ENCODE assay signal across 21 cellular contexts in the genomic region with DNA sequence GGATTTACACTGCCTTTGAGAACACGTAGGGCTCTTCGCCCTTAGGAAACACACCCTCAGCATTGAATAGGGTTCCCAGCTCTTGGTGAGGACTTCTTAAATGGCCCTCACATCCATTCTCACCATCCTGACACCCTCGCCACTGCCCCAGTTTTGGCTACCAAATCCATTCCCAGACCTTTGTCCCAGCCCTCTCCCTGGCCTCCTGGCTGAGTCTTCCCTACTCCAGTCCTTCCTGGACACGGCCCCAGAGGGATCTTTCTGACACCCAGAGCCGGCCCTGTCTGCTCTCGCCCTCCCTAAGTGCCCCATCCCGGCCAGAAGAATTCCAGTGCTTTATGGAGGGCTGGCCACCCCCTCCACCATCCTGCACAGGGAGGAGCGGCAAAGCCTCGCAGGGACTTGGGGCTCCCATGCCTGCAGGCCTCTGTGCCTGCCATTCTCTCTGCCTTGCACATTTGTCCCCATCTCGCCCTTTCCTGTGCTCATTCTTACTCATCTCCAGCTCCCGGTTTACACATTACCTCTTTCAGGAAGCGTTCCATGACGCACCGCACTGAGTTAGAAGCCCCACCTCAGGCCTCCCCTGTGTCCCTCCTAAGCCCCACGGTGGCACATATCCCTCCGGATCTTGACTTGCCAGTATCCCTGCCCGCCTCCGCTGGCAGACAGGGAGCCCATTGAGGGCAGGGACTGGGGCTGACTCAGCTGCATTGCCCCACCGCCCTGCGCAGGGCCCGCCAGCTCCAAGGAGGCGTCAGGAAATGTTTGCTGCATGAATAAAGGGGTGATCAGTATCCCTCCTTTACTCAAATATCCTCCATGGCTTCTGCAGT. TPM values are rescaled to one million over a fixed set of nuclear protein-coding genes. Genes with fewer than 3 reads are reported as not detected.
DNase-seq lines count a peak whose midpoint lies in the region; ATAC-seq and TF ChIP-seq lines count a peak whose summit lies in the region.
"Had no signal": no experiment of that assay in that cellular context is flagged by ENCODE, and none has a peak within 500 bp of the region (broad histone marks: within the 10 kb centered on the region; RNA-seq: fewer than 3 reads in every experiment).

No MANE protein-coding gene starts in this region.

- TF ChIP-seq CTCF in 22Rv1 (IDR thresholded peaks at IDR 0.05): no peak
- TF ChIP-seq CTCF in mesothelial cell of epicardium (IDR thresholded peaks at IDR 0.05; ENCODE audit: unreplicated experiment): no peak

- H3K27ac Mint-ChIP-seq in effector memory CD8-positive, alpha-beta T cell: peak overlapping the region; percentile 21 to 66
- H3K27ac Mint-ChIP-seq in mesothelial cell of epicardium: peak overlapping the region; percentile 43
- H3K27ac Mint-ChIP-seq: activated CD8-positive, alpha-beta T cell treated with anti-CD3 and anti-CD28 coated beads for 36 hours had no signal

- no peaks in the 10 kb centered on the region for H3K9me3 Mint-ChIP-seq in effector memory CD8-positive, alpha-beta T cell
- no peaks in the 10 kb centered on the region for H3K9me3 Mint-ChIP-seq in mesothelial cell of epicardium
- H3K9me3 Mint-ChIP-seq: activated CD8-positive, alpha-beta T cell treated with anti-CD3 and anti-CD28 coated beads for 36 hours had no signal

- H3K36me3 Mint-ChIP-seq in effector memory CD8-positive, alpha-beta T cell (ENCODE audit: insufficient read depth): no peaks in the 10 kb centered on the region
- no peaks in the 10 kb centered on the region for H3K36me3 Mint-ChIP-seq in mesothelial cell of epicardium

- H3K27me3 Mint-ChIP-seq in effector memory CD8-positive, alpha-beta T cell: no peaks in the 10 kb centered on the region
- peaks cover 3% of the 10 kb centered on the region for H3K27me3 Mint-ChIP-seq in mesothelial cell of epicardium (ENCODE audit: low read depth)
- H3K27me3 Mint-ChIP-seq: activated CD8-positive, alpha-beta T cell treated with anti-CD3 and anti-CD28 coated beads for 36 hours had no signal

- peak overlapping the region; percentile 67 for H3K27ac ChIP-seq in 22Rv1
- H3K27ac ChIP-seq: cardiac muscle cell, stomach had no signal

- no peak overlapping the region for H3K4me3 Mint-ChIP-seq in effector memory CD8-positive, alpha-beta T cell
- no peak overlapping the region for H3K4me3 Mint-ChIP-seq in mesothelial cell of epicardium
- H3K4me3 Mint-ChIP-seq: activated CD8-positive, alpha-beta T cell treated with anti-CD3 and anti-CD28 coated beads for 36 hours had no signal

- DNase-seq in HT1080 (ENCODE audit: low read depth): peak; percentile 21
- no peak for DNase-seq in effector memory CD8-positive, alpha-beta T cell
- no peak for DNase-seq in mesothelial cell of epicardium (ENCODE audit: low spot score in 2 of 2, unreplicated experiment in 2 of 2)
- no peak for DNase-seq in KG1 (lab: John Stamatoyannopoulos, UW)
- no peak for DNase-seq in DMS79 (lab: John Stamatoyannopoulos, UW)
- DNase-seq: activated gamma-delta T cell treated with Interleukin-2 at 50 U/mL for 16 hours, amniotic stem cell, GF-D8, NCI-H1694 treated with DMSO at 0.1 percent for 48 hours, NCI-H2171 treated with DMSO at 0.1 percent for 48 hours, occipital lobe, stomach had no signal

- ATAC-seq in effector memory CD8-positive, alpha-beta T cell (replicated peaks): no peak
- ATAC-seq in HG03565 (IDR thresholded peaks at IDR 0.05; ENCODE audit: unreplicated experiment) (no peak), GM21515 (IDR thresholded peaks at IDR 0.05; ENCODE audit: unreplicated experiment) (no peak)
- ATAC-seq: HCT116, right cardiac atrium had no signal

- H3K4me1 Mint-ChIP-seq in effector memory CD8-positive, alpha-beta T cell (ENCODE audit: low read depth in 2 of 2): peaks cover 11 to 17% of the 10 kb centered on the region in 2 donors
- H3K4me1 Mint-ChIP-seq in mesothelial cell of epicardium: peaks cover 25% of the 10 kb centered on the region

RNA-seq across cellular contexts. Expression of a gene that starts 11.0 kb away (rescaled TPM):
- not detected in 2 replicates for total RNA-seq in HT1080 (2014; rRNA removed; shearing (Covaris generic))
- polyA plus RNA-seq in HT1080 (2015; cell fraction: cytosol; rRNA removed): not detected in 2 replicates
- polyA plus RNA-seq in HT1080 (2015; cell fraction: nucleus; rRNA removed): 0.28 TPM in 1 of 2 replicates, not detected in the other
- 0.45 to 0.99 TPM (median 0.47 TPM) in 3 replicates for total RNA-seq in mesothelial cell of epicardium
- total RNA-seq: kidney epithelial cell, occipital lobe, stomach had no signal
- polyA plus RNA-seq: AG04450, cardiac muscle cell, right cardiac atrium had no signal

RNA-seq across cellular contexts. Expression of a gene that starts 14.5 kb away (rescaled TPM):
- 26.5 and 32.3 TPM in 2 replicates for total RNA-seq in HT1080 (2014; rRNA removed; shearing (Covaris generic))
- 18.5 and 24.2 TPM in 2 replicates for polyA plus RNA-seq in HT1080 (2015; cell fraction: cytosol; rRNA removed)
- 29.1 and 39.0 TPM in 2 replicates for polyA plus RNA-seq in HT1080 (2015; cell fraction: nucleus; rRNA removed)
- total RNA-seq in mesothelial cell of epicardium: 7.5 to 7.9 TPM (median 7.7 TPM) in 3 replicates

RNA-seq across cellular contexts. Expression of a gene that starts 28.8 kb away (rescaled TPM):
- total RNA-seq in HT1080 (2014; rRNA removed; shearing (Covaris generic)): not detected in 2 replicates
- polyA plus RNA-seq in HT1080 (2015; cell fraction: cytosol; rRNA removed): not detected in 2 replicates
- polyA plus RNA-seq in HT1080 (2015; cell fraction: nucleus; rRNA removed): not detected in 2 replicates
- 0.27 to 0.54 TPM (median 0.43 TPM) in 3 replicates for total RNA-seq in mesothelial cell of epicardium
- total RNA-seq: activated CD8-positive, alpha-beta T cell treated with anti-CD3 and anti-CD28 coated beads for 36 hours; occipital lobe; right cardiac atrium had no signal
- polyA plus RNA-seq: AG04450, cardiac muscle cell had no signal

RNA-seq across cellular contexts. Expression of a gene that starts 31.0 kb away (rescaled TPM):
- 0.67 and 1.4 TPM in 2 replicates for total RNA-seq in HT1080 (2014; rRNA removed; shearing (Covaris generic))
- polyA plus RNA-seq in HT1080 (2015; cell fraction: cytosol; rRNA removed): 0.31 and 0.66 TPM in 2 replicates
- polyA plus RNA-seq in HT1080 (2015; cell fraction: nucleus; rRNA removed): 0.80 and 1.3 TPM in 2 replicates
- total RNA-seq in mesothelial cell of epicardium: not detected in 3 replicates
- total RNA-seq: cardiac muscle cell had no signal
- polyA plus RNA-seq: AG04450, cardiac muscle cell had no signal

RNA-seq across cellular contexts. Expression of a gene that starts 48.4 kb away (rescaled TPM):
- not detected in 2 replicates for total RNA-seq in HT1080 (2014; rRNA removed; shearing (Covaris generic))
- polyA plus RNA-seq in HT1080 (2015; cell fraction: cytosol; rRNA removed): 0.07 TPM in 1 of 2 replicates, not detected in the other
- polyA plus RNA-seq in HT1080 (2015; cell fraction: nucleus; rRNA removed): not detected in 2 replicates
- not detected in 3 replicates for total RNA-seq in mesothelial cell of epicardium
- total RNA-seq: activated CD8-positive, alpha-beta T cell treated with anti-CD3 and anti-CD28 coated beads for 36 hours; cardiac muscle cell; kidney epithelial cell had no signal
- polyA plus RNA-seq: AG04450, cardiac muscle cell had no signal
